11 cellular contexts compared by ENCODE assay signal in genomic region chr5:140800816-140801493, GRCh38. TPM values are rescaled to one million over a fixed set of nuclear protein-coding genes. Genes with fewer than 3 reads are reported as not detected.
DNase-seq lines count a peak whose midpoint lies in the region.
"Had no signal": no experiment of that assay in that cellular context is flagged by ENCODE, and none has a peak within 500 bp of the region (broad histone marks: within the 10 kb centered on the region; RNA-seq: fewer than 3 reads in every experiment).

Gene PCDHA3, plus strand, starts transcription at chr5:140801057.

- no peak within 1 kb of the TSS for H3K4me3 Mint-ChIP-seq in activated T-helper 2 cell treated with anti-CD3 and anti-CD28 coated beads, Interferon-gamma antibody, Interleukin-2, Interleukin-4, amounts not matched to agents 10 μg/mL and 5 μg/mL and 100 μg/mL, durations not matched to agents 14 hours and 24 hours and 36 hours (ENCODE audit: low read depth)

- H3K27me3 ChIP-seq in adipocyte (replicated peaks; ENCODE audit: control insufficient read depth, insufficient read depth, low read length) = no peaks in the 10 kb centered on the region

- no peak within 1 kb of the TSS for H3K9ac ChIP-seq in adipocyte (ENCODE audit: low read length)

- H3K36me3 ChIP-seq in adipocyte (ENCODE audit: control insufficient read depth, insufficient read depth, low read length, severe bottlenecking) = no peaks in the 10 kb centered on the region

- H3K27me3 Mint-ChIP-seq in activated T-helper 2 cell treated with anti-CD3 and anti-CD28 coated beads, Interferon-gamma antibody, Interleukin-2, Interleukin-4, amounts not matched to agents 10 μg/mL and 5 μg/mL and 100 μg/mL, durations not matched to agents 14 hours and 24 hours and 36 hours (ENCODE audit: low read depth) = no peaks in the 10 kb centered on the region

- no peaks in the 10 kb centered on the region for H3K4me1 Mint-ChIP-seq in activated T-helper 2 cell treated with anti-CD3 and anti-CD28 coated beads, Interferon-gamma antibody, Interleukin-2, Interleukin-4, amounts not matched to agents 10 μg/mL and 5 μg/mL and 100 μg/mL, durations not matched to agents 14 hours and 24 hours and 36 hours (ENCODE audit: low read depth)

- DNase-seq in NCI-H82 (lab: John Stamatoyannopoulos, UW) (peak; percentile 0), NCI-H82 treated with DMSO at 0.1 percent for 48 hours (lab: John Stamatoyannopoulos, UW; ENCODE audit: unreplicated experiment) (no peak), adipocyte (ENCODE audit: low read depth) (peak; percentile 2), globus pallidus (ENCODE audit: low spot score) (peak; percentile 70), superior temporal gyrus (ENCODE audit: extremely low spot score) (peak; percentile 76), activated gamma-delta T cell (lab: John Stamatoyannopoulos, UW) (no peak)
- DNase-seq in stimulated activated CD4-positive, alpha-beta T cell treated with anti-CD3 and anti-CD28 coated beads, Interleukin-12 subunit alpha, Interleukin-12 subunit beta, amount 100 ng/mL, for 4 hours = no peak
- DNase-seq in activated T-helper 2 cell treated with anti-CD3 and anti-CD28 coated beads, Interferon-gamma antibody, Interleukin-2, Interleukin-4, amounts not matched to agents 10 μg/mL and 5 μg/mL and 100 μg/mL, durations not matched to agents 14 hours and 24 hours and 36 hours (ENCODE audit: low spot score) = no peak
- DNase-seq: NCI-H1048 had no signal

- H3K27ac Mint-ChIP-seq in activated T-helper 2 cell treated with anti-CD3 and anti-CD28 coated beads, Interferon-gamma antibody, Interleukin-2, Interleukin-4, amounts not matched to agents 10 μg/mL and 5 μg/mL and 100 μg/mL, durations not matched to agents 14 hours and 24 hours and 36 hours = no peak within 1 kb of the TSS

- H3K4me3 ChIP-seq in adipocyte (ENCODE audit: low read length) = peak within 1 kb of the TSS; percentile 69

- no peaks in the 10 kb centered on the region for H3K36me3 Mint-ChIP-seq in activated T-helper 2 cell treated with anti-CD3 and anti-CD28 coated beads, Interferon-gamma antibody, Interleukin-2, Interleukin-4, amounts not matched to agents 10 μg/mL and 5 μg/mL and 100 μg/mL, durations not matched to agents 14 hours and 24 hours and 36 hours (ENCODE audit: low read depth)

- H3K9me3 ChIP-seq in adipocyte (ENCODE audit: control insufficient read depth, low read length) = peaks cover 33% of the 10 kb centered on the region

- H3K4me1 ChIP-seq in adipocyte (ENCODE audit: control insufficient read depth, insufficient read depth, low read length) = no peaks in the 10 kb centered on the region

- peaks cover 35% of the 10 kb centered on the region for H3K9me3 Mint-ChIP-seq in activated T-helper 2 cell treated with anti-CD3 and anti-CD28 coated beads, Interferon-gamma antibody, Interleukin-2, Interleukin-4, amounts not matched to agents 10 μg/mL and 5 μg/mL and 100 μg/mL, durations not matched to agents 14 hours and 24 hours and 36 hours

- intact Hi-C loops in activated T-helper 2 cell treated with anti-CD3 and anti-CD28 coated beads, Interferon-gamma antibody, Interleukin-2, Interleukin-4, amounts not matched to agents 10 μg/mL and 5 μg/mL and 100 μg/mL, durations not matched to agents 14 hours and 24 hours and 36 hours (cut with micrococcal nuclease) = no loop called here

RNA-seq across cellular contexts. Expression of gene PCDHA3, which starts in this region (rescaled TPM):
- not detected in 2 replicates for total RNA-seq in activated T-helper 2 cell treated with anti-CD3 and anti-CD28 coated beads, Interferon-gamma antibody, Interleukin-2, Interleukin-4, amounts not matched to agents 10 μg/mL and 5 μg/mL and 100 μg/mL, durations not matched to agents 14 hours and 24 hours and 36 hours
- total RNA-seq: activated naive CD4-positive, alpha-beta T cell treated with anti-CD3 and anti-CD28 coated beads, Interleukin-2, amount 50 U/mL, for 72 hours; T-helper 1 cell treated with Interleukin-12 subunit alpha and Interleukin-12 subunit beta and Interleukin-4 antibody, amounts not matched to agents 30 ng/mL and 1 ng/mL, for 36 hours had no signal

Comparison
In these comparisons a context has a peak if more than half of its experiments do, and no peak if none do; other contexts are left out.
1. DNase-seq: peak in NCI-H82 (single experiment), adipocyte (single experiment), globus pallidus (single experiment) and superior temporal gyrus (single experiment); none in NCI-H82 treated with DMSO at 0.1 percent for 48 hours (single experiment), stimulated activated CD4-positive, alpha-beta T cell treated with anti-CD3 and anti-CD28 coated beads, Interleukin-12 subunit alpha, Interleukin-12 subunit beta, amount 100 ng/mL, for 4 hours (single experiment), activated gamma-delta T cell (single experiment) and activated T-helper 2 cell treated with anti-CD3 and anti-CD28 coated beads, Interferon-gamma antibody, Interleukin-2, Interleukin-4, amounts not matched to agents 10 μg/mL and 5 μg/mL and 100 μg/mL, durations not matched to agents 14 hours and 24 hours and 36 hours (single experiment).